Comparison of ENCODE assay signal across 8 cellular contexts in the genomic region with DNA sequence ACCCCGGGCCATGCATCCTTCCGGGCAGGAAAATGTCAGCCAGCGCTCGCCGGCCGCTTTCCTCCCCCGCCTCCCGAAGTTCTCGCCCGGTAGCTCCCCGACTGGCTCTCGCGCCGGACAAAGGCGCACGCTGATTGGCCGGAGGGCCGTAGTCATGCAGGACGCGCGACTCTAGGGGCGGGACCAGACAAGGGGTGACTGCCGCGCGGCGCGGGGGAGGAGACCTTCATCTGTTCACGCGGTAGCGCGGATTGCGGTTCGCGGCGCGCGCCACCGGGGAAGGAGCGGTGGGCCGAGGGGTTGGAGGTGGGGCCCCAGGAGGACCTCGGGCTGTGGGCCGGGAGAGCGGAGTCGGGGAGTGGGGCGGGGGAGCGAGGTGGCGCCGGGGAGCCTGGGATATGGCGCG. TPM values are rescaled to one million over a fixed set of nuclear protein-coding genes. Genes with fewer than 3 reads are reported as not detected.
A peak's percentile ranks its signal among the peaks of the same experiment; 100 is the strongest.
DNase-seq lines count a peak whose midpoint lies in the region; ATAC-seq and TF ChIP-seq lines count a peak whose summit lies in the region.

A gene (plus strand): TSS at position 221 of the 406 bp plus-strand sequence. CDS start 178 bp downstream, at position 399.

- peak within 1 kb of the TSS; percentile 84 for H3K9ac ChIP-seq in smooth muscle cell (ENCODE audit: low read depth)

- no peaks in the 10 kb centered on the region for H3K9me3 ChIP-seq in smooth muscle cell (replicated peaks; ENCODE audit: low read depth)

- H3K27ac ChIP-seq in smooth muscle cell (ENCODE audit: low read depth): peak within 1 kb of the TSS; percentile 89

- POLR2A ChIA-PET in WTC11 (lab: Charles Lee): interaction anchor here (0.6 to 2.2 kb wide), 12 partner anchors 11 to 250 kb away, joined by 3 to 22 read pairs (median 4); a partner anchor contains a TSS

- H2AFZ ChIP-seq in smooth muscle cell (ENCODE audit: low read depth): peak within 1 kb of the TSS; percentile 91

- H4K20me1 ChIP-seq in smooth muscle cell (ENCODE audit: low read depth): peaks cover 20% of the 10 kb centered on the region

- 0 out of 2 replicates have a peak, but pooled peaks cover 4% of the 10 kb centered on the region for H3K9me3 Mint-ChIP-seq in WTC11

- peaks cover 8% of the 10 kb centered on the region for H3F3A ChIP-seq in smooth muscle cell (ENCODE audit: low read depth)

- H3K4me1 ChIP-seq in smooth muscle cell (ENCODE audit: low read depth): peaks cover 16% of the 10 kb centered on the region

- H3K79me2 ChIP-seq in smooth muscle cell (ENCODE audit: low read depth): peaks cover 42% of the 10 kb centered on the region

- peak within 1 kb of the TSS; percentile 88 to 93 for H3K4me3 ChIP-seq in cardiac fibroblast (replicated peaks in 1 of 2; ENCODE audit: low read depth in 2 of 2, low read length in 2 of 2)
- peak within 1 kb of the TSS; percentile 78 for H3K4me3 ChIP-seq in smooth muscle cell

- H3K4me1 Mint-ChIP-seq in WTC11: peaks cover 34% of the 10 kb centered on the region

- H3K27me3 ChIP-seq in smooth muscle cell (ENCODE audit: low read depth): no peaks in the 10 kb centered on the region

- TF ChIP-seq CTCF in AG09319 (IDR thresholded peaks at IDR 0.05; ENCODE audit: low read depth, low read length): no peak
- no peak for TF ChIP-seq CTCF in WTC11 (IDR thresholded peaks at IDR 0.05)
- TF ChIP-seq CTCF in cardiac fibroblast (IDR thresholded peaks at IDR 0.05; ENCODE audit: low read depth, low read length): no peak
- TF ChIP-seq CTCF in smooth muscle cell (IDR thresholded peaks at IDR 0.05; ENCODE audit: borderline replicate concordance, insufficient read depth, poor library complexity, severe bottlenecking): no peak

- H3K27ac Mint-ChIP-seq in WTC11: peak within 1 kb of the TSS; percentile 96

- no peaks in the 10 kb centered on the region for H3K36me3 ChIP-seq in smooth muscle cell (ENCODE audit: low read depth)

- peaks cover 10% of the 10 kb centered on the region for H3K27me3 Mint-ChIP-seq in WTC11 (ENCODE audit: low read depth)

- ATAC-seq in GM19025 (IDR thresholded peaks at IDR 0.05; ENCODE audit: low read depth, unreplicated experiment): peak; percentile 98
- ATAC-seq in HG03280 (IDR thresholded peaks at IDR 0.05; ENCODE audit: unreplicated experiment): peak; percentile 98
- peak; percentile 94 for ATAC-seq in WTC11

- H3K36me3 Mint-ChIP-seq in WTC11: peaks cover 15% of the 10 kb centered on the region

- CTCF ChIA-PET in WTC11 (lab: Charles Lee): interaction anchor here (0.6 to 1.6 kb wide), 10 partner anchors 22 to 249 kb away, joined by 3 to 18 read pairs (median 4); no protein-coding TSS in a partner anchor

- DNase-seq in AG09319 (ENCODE audit: extremely low read depth, low read depth) (peak; percentile 73), NCI-H345 (lab: John Stamatoyannopoulos, UW) (peak; percentile 97), WTC11 (ENCODE audit: low spot score) (peak; percentile 98), cardiac fibroblast (ENCODE audit: low read depth in 2 of 2) (peak; percentile 95 to 96), iPS-NIHi7 (ENCODE audit: extremely low spot score) (peak; percentile 99), smooth muscle cell (lab: John Stamatoyannopoulos, UW; ENCODE audit: unreplicated experiment) (peak; percentile 88)

- under 1% methylated on average over 41 of the region's 50 CpGs for WGBS in smooth muscle cell (ENCODE audit: low lambda C conversion rate)

- H3K4me2 ChIP-seq in smooth muscle cell: peak within 1 kb of the TSS; percentile 93

- no peak within 1 kb of the TSS for H3K4me3 Mint-ChIP-seq in WTC11

TF ChIP-seq in WTC11, 78 proteins besides CTCF, POLR2A, EP300 and RAD21 (continues in another document):
- TF ChIP-seq, protein P1, sequence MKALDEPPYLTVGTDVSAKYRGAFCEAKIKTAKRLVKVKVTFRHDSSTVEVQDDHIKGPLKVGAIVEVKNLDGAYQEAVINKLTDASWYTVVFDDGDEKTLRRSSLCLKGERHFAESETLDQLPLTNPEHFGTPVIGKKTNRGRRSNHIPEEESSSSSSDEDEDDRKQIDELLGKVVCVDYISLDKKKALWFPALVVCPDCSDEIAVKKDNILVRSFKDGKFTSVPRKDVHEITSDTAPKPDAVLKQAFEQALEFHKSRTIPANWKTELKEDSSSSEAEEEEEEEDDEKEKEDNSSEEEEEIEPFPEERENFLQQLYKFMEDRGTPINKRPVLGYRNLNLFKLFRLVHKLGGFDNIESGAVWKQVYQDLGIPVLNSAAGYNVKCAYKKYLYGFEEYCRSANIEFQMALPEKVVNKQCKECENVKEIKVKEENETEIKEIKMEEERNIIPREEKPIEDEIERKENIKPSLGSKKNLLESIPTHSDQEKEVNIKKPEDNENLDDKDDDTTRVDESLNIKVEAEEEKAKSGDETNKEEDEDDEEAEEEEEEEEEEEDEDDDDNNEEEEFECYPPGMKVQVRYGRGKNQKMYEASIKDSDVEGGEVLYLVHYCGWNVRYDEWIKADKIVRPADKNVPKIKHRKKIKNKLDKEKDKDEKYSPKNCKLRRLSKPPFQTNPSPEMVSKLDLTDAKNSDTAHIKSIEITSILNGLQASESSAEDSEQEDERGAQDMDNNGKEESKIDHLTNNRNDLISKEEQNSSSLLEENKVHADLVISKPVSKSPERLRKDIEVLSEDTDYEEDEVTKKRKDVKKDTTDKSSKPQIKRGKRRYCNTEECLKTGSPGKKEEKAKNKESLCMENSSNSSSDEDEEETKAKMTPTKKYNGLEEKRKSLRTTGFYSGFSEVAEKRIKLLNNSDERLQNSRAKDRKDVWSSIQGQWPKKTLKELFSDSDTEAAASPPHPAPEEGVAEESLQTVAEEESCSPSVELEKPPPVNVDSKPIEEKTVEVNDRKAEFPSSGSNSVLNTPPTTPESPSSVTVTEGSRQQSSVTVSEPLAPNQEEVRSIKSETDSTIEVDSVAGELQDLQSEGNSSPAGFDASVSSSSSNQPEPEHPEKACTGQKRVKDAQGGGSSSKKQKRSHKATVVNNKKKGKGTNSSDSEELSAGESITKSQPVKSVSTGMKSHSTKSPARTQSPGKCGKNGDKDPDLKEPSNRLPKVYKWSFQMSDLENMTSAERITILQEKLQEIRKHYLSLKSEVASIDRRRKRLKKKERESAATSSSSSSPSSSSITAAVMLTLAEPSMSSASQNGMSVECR (CRISPR knock-in tag; IDR thresholded peaks at IDR 0.05; ENCODE audit: borderline replicate concordance): peak; percentile 84; the same call in 1 of the 2 replicates
- TF ChIP-seq KAT7 (CRISPR knock-in tag; IDR thresholded peaks at IDR 0.05; ENCODE audit: borderline replicate concordance): 0 out of 2 replicates have a peak, but pooled peaks have one; percentile 33
- no peak; the same call in 1 of the 2 replicates for TF ChIP-seq MYBL2 (CRISPR knock-in tag; IDR thresholded peaks at IDR 0.05)
- TF ChIP-seq, protein P2, sequence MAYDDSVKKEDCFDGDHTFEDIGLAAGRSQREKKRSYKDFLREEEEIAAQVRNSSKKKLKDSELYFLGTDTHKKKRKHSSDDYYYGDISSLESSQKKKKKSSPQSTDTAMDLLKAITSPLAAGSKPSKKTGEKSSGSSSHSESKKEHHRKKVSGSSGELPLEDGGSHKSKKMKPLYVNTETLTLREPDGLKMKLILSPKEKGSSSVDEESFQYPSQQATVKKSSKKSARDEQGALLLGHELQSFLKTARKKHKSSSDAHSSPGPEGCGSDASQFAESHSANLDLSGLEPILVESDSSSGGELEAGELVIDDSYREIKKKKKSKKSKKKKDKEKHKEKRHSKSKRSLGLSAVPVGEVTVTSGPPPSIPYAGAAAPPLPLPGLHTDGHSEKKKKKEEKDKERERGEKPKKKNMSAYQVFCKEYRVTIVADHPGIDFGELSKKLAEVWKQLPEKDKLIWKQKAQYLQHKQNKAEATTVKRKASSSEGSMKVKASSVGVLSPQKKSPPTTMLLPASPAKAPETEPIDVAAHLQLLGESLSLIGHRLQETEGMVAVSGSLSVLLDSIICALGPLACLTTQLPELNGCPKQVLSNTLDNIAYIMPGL (CRISPR knock-in tag; IDR thresholded peaks at IDR 0.05): peak; percentile 58; the same call in 1 of the 2 replicates
- TF ChIP-seq NFYB (CRISPR knock-in tag; conservative IDR thresholded peaks at IDR 0.05; ENCODE audit: low read depth): peak; percentile 57; the same call in 1 of the 2 replicates
- TF ChIP-seq, protein P3, sequence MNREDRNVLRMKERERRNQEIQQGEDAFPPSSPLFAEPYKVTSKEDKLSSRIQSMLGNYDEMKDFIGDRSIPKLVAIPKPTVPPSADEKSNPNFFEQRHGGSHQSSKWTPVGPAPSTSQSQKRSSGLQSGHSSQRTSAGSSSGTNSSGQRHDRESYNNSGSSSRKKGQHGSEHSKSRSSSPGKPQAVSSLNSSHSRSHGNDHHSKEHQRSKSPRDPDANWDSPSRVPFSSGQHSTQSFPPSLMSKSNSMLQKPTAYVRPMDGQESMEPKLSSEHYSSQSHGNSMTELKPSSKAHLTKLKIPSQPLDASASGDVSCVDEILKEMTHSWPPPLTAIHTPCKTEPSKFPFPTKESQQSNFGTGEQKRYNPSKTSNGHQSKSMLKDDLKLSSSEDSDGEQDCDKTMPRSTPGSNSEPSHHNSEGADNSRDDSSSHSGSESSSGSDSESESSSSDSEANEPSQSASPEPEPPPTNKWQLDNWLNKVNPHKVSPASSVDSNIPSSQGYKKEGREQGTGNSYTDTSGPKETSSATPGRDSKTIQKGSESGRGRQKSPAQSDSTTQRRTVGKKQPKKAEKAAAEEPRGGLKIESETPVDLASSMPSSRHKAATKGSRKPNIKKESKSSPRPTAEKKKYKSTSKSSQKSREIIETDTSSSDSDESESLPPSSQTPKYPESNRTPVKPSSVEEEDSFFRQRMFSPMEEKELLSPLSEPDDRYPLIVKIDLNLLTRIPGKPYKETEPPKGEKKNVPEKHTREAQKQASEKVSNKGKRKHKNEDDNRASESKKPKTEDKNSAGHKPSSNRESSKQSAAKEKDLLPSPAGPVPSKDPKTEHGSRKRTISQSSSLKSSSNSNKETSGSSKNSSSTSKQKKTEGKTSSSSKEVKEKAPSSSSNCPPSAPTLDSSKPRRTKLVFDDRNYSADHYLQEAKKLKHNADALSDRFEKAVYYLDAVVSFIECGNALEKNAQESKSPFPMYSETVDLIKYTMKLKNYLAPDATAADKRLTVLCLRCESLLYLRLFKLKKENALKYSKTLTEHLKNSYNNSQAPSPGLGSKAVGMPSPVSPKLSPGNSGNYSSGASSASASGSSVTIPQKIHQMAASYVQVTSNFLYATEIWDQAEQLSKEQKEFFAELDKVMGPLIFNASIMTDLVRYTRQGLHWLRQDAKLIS (CRISPR knock-in tag; IDR thresholded peaks at IDR 0.05; ENCODE audit: borderline replicate concordance): peak; percentile 75; the same call in 1 of the 2 replicates
- TF ChIP-seq ZNF232 (CRISPR knock-in tag; IDR thresholded peaks at IDR 0.05): peak; percentile 75; the same call in 1 of the 2 replicates
- TF ChIP-seq FOXP1 (CRISPR knock-in tag; IDR thresholded peaks at IDR 0.05; ENCODE audit: borderline replicate concordance): peak; percentile 15; the same call in 1 of the 2 replicates

RNA-seq across cellular contexts. Expression of the gene that starts here (rescaled TPM):
- total RNA-seq in WTC11 (2021): 67.9 to 78.6 TPM (median 69.4 TPM) in 3 replicates
- 4.4 and 5.5 TPM in 2 replicates for total RNA-seq in smooth muscle cell
- polyA plus RNA-seq in smooth muscle cell: 3.9 and 4.0 TPM in 2 replicates

Comparison
In these comparisons a context has a peak if more than half of its experiments do, and no peak if none do; other contexts are left out.
1. Peak in every context shown above with its lines: DNase-seq, ATAC-seq, H3K4me3 ChIP-seq and H3K27ac ChIP-seq.
2. RNA of the gene that starts here (total RNA-seq): 67.9 to 78.6 TPM in WTC11; 4.4 to 5.5 TPM in smooth muscle cell; every median in the first group is over 10 times any median in the second.